8 cellular contexts compared by ENCODE assay signal in the genomic region with DNA sequence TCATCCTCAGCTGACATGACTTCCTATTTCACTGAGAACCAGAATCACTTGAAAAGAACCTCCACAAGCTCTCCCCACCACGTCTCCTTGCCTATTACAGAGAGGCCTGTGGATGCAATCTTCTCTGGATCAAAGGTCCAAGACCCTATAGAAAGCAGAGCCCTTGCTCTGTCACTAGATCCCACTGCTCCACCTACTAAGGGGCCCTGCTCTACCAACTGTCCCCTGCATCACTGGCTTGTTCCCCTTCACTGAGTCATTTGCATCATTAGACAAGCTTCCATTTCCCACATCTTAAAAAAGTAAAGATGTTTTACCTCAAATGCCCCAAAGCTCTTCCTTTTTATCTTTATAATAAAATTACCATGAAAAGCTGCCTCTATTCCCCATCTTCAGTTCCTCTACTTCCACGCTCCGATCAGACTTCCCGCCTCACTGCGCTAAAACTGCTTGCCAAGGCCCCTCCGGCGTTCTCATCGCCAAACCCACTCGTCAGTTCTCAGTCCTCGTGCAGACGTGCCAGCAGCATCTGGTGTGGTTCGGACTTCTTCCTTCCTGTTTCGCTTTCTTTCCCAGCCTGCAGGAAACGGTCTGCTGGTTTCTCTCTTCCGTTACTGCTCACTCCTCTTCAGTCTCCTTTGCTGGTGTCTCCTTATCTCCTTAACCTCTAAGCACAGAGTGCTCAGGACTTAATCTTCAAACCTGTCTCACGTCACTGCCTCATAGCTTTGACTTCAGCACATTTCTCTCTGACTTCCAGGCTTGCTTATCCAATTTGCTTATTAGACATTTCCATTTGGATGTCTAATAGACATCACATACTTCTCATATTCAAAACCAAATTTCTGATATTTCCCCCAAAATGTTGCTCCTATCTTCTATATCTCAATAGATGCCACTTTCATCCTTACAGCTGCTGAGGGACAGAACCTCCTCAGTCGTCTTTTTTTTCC. TPM values are rescaled to one million over a fixed set of nuclear protein-coding genes. Genes with fewer than 3 reads are reported as not detected.
DNase-seq lines count a peak whose midpoint lies in the region; ATAC-seq, FAIRE-seq and TF ChIP-seq lines count a peak whose summit lies in the region.

No MANE protein-coding gene starts in this region.

- H3K36me3 Mint-ChIP-seq in WTC11 = peaks cover 19% of the 10 kb centered on the region

- peak; percentile 57 for DNase-seq in activated gamma-delta T cell treated with anti-CD3 and anti-CD28 coated beads, Interleukin-2, amount 50 U/mL, for 16 hours (ENCODE audit: low read depth)
- DNase-seq in left ventricle myocardium superior (peak; percentile 87), H54 (ENCODE audit: insufficient read length, low spot score) (no peak), WTC11 (ENCODE audit: low spot score) (no peak)
- peak; percentile 65 for DNase-seq in stimulated activated CD4-positive, alpha-beta T cell treated with anti-CD3 and anti-CD28 coated beads, Interleukin-1b, Interleukin-23, amount 100 ng/mL, for 48 hours

- H3K36me3 ChIP-seq in OCI-LY3 (replicated peaks; ENCODE audit: low read depth, low read length) = peaks cover 38% of the 10 kb centered on the region

- no peaks in the 10 kb centered on the region for H3K9me3 ChIP-seq in OCI-LY3 (ENCODE audit: insufficient read depth, low read length)

- ATAC-seq in GM18502 (IDR thresholded peaks at IDR 0.05; ENCODE audit: poor library complexity, unreplicated experiment) (peak; percentile 71), HG02840 (IDR thresholded peaks at IDR 0.05; ENCODE audit: low FRiP score, unreplicated experiment) (peak; percentile 73), left ventricle myocardium superior (peak; percentile 96), WTC11 (no peak)

- peak overlapping the region; percentile 82 for H3K4me2 ChIP-seq in OCI-LY3 (ENCODE audit: low read length)

- peak overlapping the region; percentile 81 for H3K9ac ChIP-seq in OCI-LY3 (ENCODE audit: low read length)

- peaks cover 77% of the 10 kb centered on the region for H3K4me1 ChIP-seq in OCI-LY3 (ENCODE audit: low read length)

- H3K4me3 Mint-ChIP-seq in WTC11 = no peak overlapping the region

- H3K27me3 Mint-ChIP-seq in WTC11 (ENCODE audit: low read depth) = no peaks in the 10 kb centered on the region

- intact Hi-C loops in left ventricle myocardium superior (cut with micrococcal nuclease) = no loop called here

- no peaks in the 10 kb centered on the region for H3K27me3 ChIP-seq in OCI-LY3 (ENCODE audit: low read depth, low read length)

- H2AFZ ChIP-seq in OCI-LY3 (ENCODE audit: low read depth, low read length) = no peak overlapping the region

- no peaks in the 10 kb centered on the region for H4K20me1 ChIP-seq in OCI-LY3 (ENCODE audit: insufficient read depth, low read length)

- FAIRE-seq in H54 (lab: Jason Lieb, UNC) = no peak

- peaks cover 11% of the 10 kb centered on the region for H3K9me3 Mint-ChIP-seq in WTC11

- H3K79me2 ChIP-seq in OCI-LY3 (ENCODE audit: low read length) = no peaks in the 10 kb centered on the region

- H3K27ac ChIP-seq in OCI-LY3 (ENCODE audit: low read length) = peak overlapping the region; percentile 95

- H3K27ac Mint-ChIP-seq in WTC11 = no peak overlapping the region

- TF ChIP-seq CTCF in OCI-LY3 (IDR thresholded peaks at IDR 0.05; ENCODE audit: low read depth, low read length) (no peak), WTC11 (IDR thresholded peaks at IDR 0.05) (no peak)

- H3K4me3 ChIP-seq in OCI-LY3 (ENCODE audit: low read length) = peak overlapping the region; percentile 59

- POLR2A ChIA-PET in WTC11 (lab: Charles Lee) = no interaction called here

- H3K4me1 Mint-ChIP-seq in WTC11 = peaks cover 13% of the 10 kb centered on the region

- CTCF ChIA-PET in WTC11 (lab: Charles Lee) = no interaction called here

- TF ChIP-seq POLR2A in H54 (IDR thresholded peaks at IDR 0.05; ENCODE audit: low read depth, low read length) = no peak

TF ChIP-seq in WTC11, 78 proteins besides CTCF, POLR2A, EP300 and RAD21 (continues in another document):
- TF ChIP-seq, protein P1, sequence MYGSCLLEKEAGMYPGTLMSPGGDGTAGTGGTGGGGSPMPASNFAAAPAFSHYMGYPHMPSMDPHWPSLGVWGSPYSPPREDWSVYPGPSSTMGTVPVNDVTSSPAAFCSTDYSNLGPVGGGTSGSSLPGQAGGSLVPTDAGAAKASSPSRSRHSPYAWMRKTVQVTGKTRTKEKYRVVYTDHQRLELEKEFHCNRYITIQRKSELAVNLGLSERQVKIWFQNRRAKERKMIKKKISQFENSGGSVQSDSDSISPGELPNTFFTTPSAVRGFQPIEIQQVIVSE (CRISPR knock-in tag; IDR thresholded peaks at IDR 0.05; ENCODE audit: borderline replicate concordance) = no peak
- TF ChIP-seq NFE2L1 (CRISPR knock-in tag; IDR thresholded peaks at IDR 0.05) (no peak), TCF7 (CRISPR knock-in tag; IDR thresholded peaks at IDR 0.05; ENCODE audit: low read depth) (no peak), SP1 (CRISPR knock-in tag; conservative IDR thresholded peaks at IDR 0.05) (no peak), MYBL2 (CRISPR knock-in tag; IDR thresholded peaks at IDR 0.05) (no peak), RELA (CRISPR knock-in tag; IDR thresholded peaks at IDR 0.05; ENCODE audit: borderline replicate concordance) (no peak), ZNF121 (CRISPR knock-in tag; IDR thresholded peaks at IDR 0.05) (no peak)
- TF ChIP-seq, protein P2, sequence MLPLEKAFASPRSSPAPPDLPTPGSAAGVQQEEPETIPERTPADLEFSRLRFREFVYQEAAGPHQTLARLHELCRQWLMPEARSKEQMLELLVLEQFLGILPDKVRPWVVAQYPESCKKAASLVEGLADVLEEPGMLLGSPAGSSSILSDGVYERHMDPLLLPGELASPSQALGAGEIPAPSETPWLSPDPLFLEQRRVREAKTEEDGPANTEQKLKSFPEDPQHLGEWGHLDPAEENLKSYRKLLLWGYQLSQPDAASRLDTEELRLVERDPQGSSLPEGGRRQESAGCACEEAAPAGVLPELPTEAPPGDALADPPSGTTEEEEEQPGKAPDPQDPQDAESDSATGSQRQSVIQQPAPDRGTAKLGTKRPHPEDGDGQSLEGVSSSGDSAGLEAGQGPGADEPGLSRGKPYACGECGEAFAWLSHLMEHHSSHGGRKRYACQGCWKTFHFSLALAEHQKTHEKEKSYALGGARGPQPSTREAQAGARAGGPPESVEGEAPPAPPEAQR (CRISPR knock-in tag; IDR thresholded peaks at IDR 0.05) = no peak
- TF ChIP-seq, protein P3, sequence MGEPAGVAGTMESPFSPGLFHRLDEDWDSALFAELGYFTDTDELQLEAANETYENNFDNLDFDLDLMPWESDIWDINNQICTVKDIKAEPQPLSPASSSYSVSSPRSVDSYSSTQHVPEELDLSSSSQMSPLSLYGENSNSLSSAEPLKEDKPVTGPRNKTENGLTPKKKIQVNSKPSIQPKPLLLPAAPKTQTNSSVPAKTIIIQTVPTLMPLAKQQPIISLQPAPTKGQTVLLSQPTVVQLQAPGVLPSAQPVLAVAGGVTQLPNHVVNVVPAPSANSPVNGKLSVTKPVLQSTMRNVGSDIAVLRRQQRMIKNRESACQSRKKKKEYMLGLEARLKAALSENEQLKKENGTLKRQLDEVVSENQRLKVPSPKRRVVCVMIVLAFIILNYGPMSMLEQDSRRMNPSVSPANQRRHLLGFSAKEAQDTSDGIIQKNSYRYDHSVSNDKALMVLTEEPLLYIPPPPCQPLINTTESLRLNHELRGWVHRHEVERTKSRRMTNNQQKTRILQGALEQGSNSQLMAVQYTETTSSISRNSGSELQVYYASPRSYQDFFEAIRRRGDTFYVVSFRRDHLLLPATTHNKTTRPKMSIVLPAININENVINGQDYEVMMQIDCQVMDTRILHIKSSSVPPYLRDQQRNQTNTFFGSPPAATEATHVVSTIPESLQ (CRISPR knock-in tag; IDR thresholded peaks at IDR 0.05) = no peak
- TF ChIP-seq, protein P4, sequence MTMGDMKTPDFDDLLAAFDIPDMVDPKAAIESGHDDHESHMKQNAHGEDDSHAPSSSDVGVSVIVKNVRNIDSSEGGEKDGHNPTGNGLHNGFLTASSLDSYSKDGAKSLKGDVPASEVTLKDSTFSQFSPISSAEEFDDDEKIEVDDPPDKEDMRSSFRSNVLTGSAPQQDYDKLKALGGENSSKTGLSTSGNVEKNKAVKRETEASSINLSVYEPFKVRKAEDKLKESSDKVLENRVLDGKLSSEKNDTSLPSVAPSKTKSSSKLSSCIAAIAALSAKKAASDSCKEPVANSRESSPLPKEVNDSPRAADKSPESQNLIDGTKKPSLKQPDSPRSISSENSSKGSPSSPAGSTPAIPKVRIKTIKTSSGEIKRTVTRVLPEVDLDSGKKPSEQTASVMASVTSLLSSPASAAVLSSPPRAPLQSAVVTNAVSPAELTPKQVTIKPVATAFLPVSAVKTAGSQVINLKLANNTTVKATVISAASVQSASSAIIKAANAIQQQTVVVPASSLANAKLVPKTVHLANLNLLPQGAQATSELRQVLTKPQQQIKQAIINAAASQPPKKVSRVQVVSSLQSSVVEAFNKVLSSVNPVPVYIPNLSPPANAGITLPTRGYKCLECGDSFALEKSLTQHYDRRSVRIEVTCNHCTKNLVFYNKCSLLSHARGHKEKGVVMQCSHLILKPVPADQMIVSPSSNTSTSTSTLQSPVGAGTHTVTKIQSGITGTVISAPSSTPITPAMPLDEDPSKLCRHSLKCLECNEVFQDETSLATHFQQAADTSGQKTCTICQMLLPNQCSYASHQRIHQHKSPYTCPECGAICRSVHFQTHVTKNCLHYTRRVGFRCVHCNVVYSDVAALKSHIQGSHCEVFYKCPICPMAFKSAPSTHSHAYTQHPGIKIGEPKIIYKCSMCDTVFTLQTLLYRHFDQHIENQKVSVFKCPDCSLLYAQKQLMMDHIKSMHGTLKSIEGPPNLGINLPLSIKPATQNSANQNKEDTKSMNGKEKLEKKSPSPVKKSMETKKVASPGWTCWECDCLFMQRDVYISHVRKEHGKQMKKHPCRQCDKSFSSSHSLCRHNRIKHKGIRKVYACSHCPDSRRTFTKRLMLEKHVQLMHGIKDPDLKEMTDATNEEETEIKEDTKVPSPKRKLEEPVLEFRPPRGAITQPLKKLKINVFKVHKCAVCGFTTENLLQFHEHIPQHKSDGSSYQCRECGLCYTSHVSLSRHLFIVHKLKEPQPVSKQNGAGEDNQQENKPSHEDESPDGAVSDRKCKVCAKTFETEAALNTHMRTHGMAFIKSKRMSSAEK (CRISPR knock-in tag; IDR thresholded peaks at IDR 0.05; ENCODE audit: borderline replicate concordance) = no peak
- TF ChIP-seq, protein P5, sequence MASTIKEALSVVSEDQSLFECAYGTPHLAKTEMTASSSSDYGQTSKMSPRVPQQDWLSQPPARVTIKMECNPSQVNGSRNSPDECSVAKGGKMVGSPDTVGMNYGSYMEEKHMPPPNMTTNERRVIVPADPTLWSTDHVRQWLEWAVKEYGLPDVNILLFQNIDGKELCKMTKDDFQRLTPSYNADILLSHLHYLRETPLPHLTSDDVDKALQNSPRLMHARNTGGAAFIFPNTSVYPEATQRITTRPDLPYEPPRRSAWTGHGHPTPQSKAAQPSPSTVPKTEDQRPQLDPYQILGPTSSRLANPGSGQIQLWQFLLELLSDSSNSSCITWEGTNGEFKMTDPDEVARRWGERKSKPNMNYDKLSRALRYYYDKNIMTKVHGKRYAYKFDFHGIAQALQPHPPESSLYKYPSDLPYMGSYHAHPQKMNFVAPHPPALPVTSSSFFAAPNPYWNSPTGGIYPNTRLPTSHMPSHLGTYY (CRISPR knock-in tag; IDR thresholded peaks at IDR 0.05) = no peak

RNA-seq across cellular contexts. Expression of a gene that starts 40.5 kb away (rescaled TPM):
- total RNA-seq in left ventricle myocardium superior = 13.5 TPM
- 6.6 to 9.4 TPM (median 9.1 TPM) in 3 replicates for total RNA-seq in WTC11 (2021)

Comparison
In these comparisons a context has a peak if more than half of its experiments do, and no peak if none do; other contexts are left out.
1. DNase-seq: peak in activated gamma-delta T cell treated with anti-CD3 and anti-CD28 coated beads, Interleukin-2, amount 50 U/mL, for 16 hours (single experiment), left ventricle myocardium superior (single experiment) and stimulated activated CD4-positive, alpha-beta T cell treated with anti-CD3 and anti-CD28 coated beads, Interleukin-1b, Interleukin-23, amount 100 ng/mL, for 48 hours (single experiment); none in H54 (single experiment) and WTC11 (single experiment).